35 cellular contexts compared by ENCODE assay signal in the genomic region with DNA sequence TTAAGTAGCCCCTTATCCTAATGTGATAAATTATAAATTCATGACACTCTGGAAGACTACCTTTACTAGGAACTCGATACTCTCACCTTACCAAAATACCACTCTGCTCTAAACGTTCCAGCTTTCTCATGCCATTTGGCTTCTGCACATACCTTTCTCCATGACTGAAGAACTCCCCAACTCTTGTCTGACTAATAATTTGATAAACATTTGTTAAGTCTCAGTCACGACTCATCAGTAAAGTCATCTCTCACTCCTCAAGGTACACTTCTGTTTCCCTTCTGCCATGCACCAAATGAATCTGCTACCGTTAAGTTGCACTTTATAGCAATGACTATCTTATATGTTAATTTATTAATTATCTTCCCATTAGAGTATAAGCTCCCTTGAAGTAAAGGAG.
"Had no signal": no experiment of that assay in that cellular context is flagged by ENCODE, and none has a peak within 500 bp of the region (broad histone marks: within the 10 kb centered on the region; RNA-seq: fewer than 3 reads in every experiment).

No MANE protein-coding gene starts in this region.

- H3K4me3 ChIP-seq: adrenal gland, ascending aorta, breast epithelium, gastroesophageal sphincter, heart right ventricle had no signal

- H3K9me3 ChIP-seq: adrenal gland, ascending aorta, breast epithelium, gastroesophageal sphincter had no signal

- H3K9me3 Mint-ChIP-seq: brain had no signal

- H3K4me1 Mint-ChIP-seq: activated CD4-positive, alpha-beta T cell treated with anti-CD3 and anti-CD28 coated beads for 36 hours; activated CD4-positive, alpha-beta T cell treated with anti-CD3 and anti-CD28 coated beads, Interleukin-2, amount 10 ng/mL, durations not matched to agents 24 days and 14 days; activated CD8-positive, alpha-beta memory T cell treated with anti-CD3 and anti-CD28 coated beads, Interleukin-2, amount 10 ng/mL, durations not matched to agents 7 days and 5 days; activated naive CD4-positive, alpha-beta T cell treated with anti-CD3 and anti-CD28 coated beads, Interleukin-2, amount 50 U/mL, for 24 hours; activated naive CD8-positive, alpha-beta T cell treated with anti-CD3 and anti-CD28 coated beads for 36 hours; activated naive CD8-positive, alpha-beta T cell treated with anti-CD3 and anti-CD28 coated beads, Interleukin-2, amount 50 U/mL, for 24 hours; brain; T-helper 17 cell had no signal

- H3K27ac Mint-ChIP-seq: activated CD4-positive, alpha-beta memory T cell treated with anti-CD3 and anti-CD28 coated beads for 36 hours; activated CD4-positive, alpha-beta T cell treated with anti-CD3 and anti-CD28 coated beads for 36 hours; activated CD4-positive, alpha-beta T cell treated with anti-CD3 and anti-CD28 coated beads, Interleukin-2, amount 10 ng/mL, durations not matched to agents 24 days and 14 days; activated CD8-positive, alpha-beta memory T cell treated with anti-CD3 and anti-CD28 coated beads, Interleukin-2, amount 10 ng/mL, durations not matched to agents 7 days and 5 days; activated CD8-positive, alpha-beta T cell treated with anti-CD3 and anti-CD28 coated beads, Interleukin-2, amount 10 ng/mL, durations not matched to agents 7 days and 5 days; activated naive CD4-positive, alpha-beta T cell treated with anti-CD3 and anti-CD28 coated beads for 36 hours; activated naive CD4-positive, alpha-beta T cell treated with anti-CD3 and anti-CD28 coated beads, Interleukin-2, amount 50 U/mL, for 24 hours; activated naive CD8-positive, alpha-beta T cell treated with anti-CD3 and anti-CD28 coated beads for 36 hours; activated naive CD8-positive, alpha-beta T cell treated with anti-CD3 and anti-CD28 coated beads, Interleukin-2, amount 50 U/mL, for 24 hours; activated T-helper 1 cell treated with anti-CD3 and anti-CD28 coated beads, Interleukin-12 subunit alpha, Interleukin-12 subunit beta, Interleukin-2, Interleukin-4 antibody, amounts not matched to agents 30 ng/mL and 10 ng/mL and 1 ng/mL, durations not matched to agents 14 hours and 24 hours and 36 hours; activated T-helper 2 cell treated with anti-CD3 and anti-CD28 coated beads, Interferon-gamma antibody, Interleukin-2, Interleukin-4, amounts not matched to agents 10 μg/mL and 5 μg/mL and 100 μg/mL, durations not matched to agents 14 hours and 24 hours and 36 hours; brain; effector memory CD8-positive, alpha-beta T cell; T-helper 17 cell; T-helper 2 cell treated with Interferon-gamma antibody and Interleukin-4, amounts not matched to agents 5 μg/mL and 100 μg/mL, for 36 hours had no signal

- H3K27me3 ChIP-seq: adrenal gland, ascending aorta, breast epithelium, gastroesophageal sphincter, heart right ventricle had no signal

- H3K36me3 Mint-ChIP-seq: activated CD4-positive, alpha-beta memory T cell treated with anti-CD3 and anti-CD28 coated beads for 36 hours; activated CD8-positive, alpha-beta memory T cell treated with anti-CD3 and anti-CD28 coated beads, Interleukin-2, amount 10 ng/mL, durations not matched to agents 7 days and 5 days; activated naive CD4-positive, alpha-beta T cell treated with anti-CD3 and anti-CD28 coated beads, Interleukin-2, amount 50 U/mL, for 24 hours; activated naive CD8-positive, alpha-beta T cell treated with anti-CD3 and anti-CD28 coated beads for 36 hours; brain had no signal

- H3K4me3 Mint-ChIP-seq: activated CD4-positive, alpha-beta memory T cell treated with anti-CD3 and anti-CD28 coated beads for 36 hours; activated CD4-positive, alpha-beta T cell treated with anti-CD3 and anti-CD28 coated beads for 36 hours; activated CD4-positive, alpha-beta T cell treated with anti-CD3 and anti-CD28 coated beads, Interleukin-2, amount 10 ng/mL, durations not matched to agents 24 days and 14 days; activated CD8-positive, alpha-beta memory T cell treated with anti-CD3 and anti-CD28 coated beads, Interleukin-2, amount 10 ng/mL, durations not matched to agents 7 days and 5 days; activated CD8-positive, alpha-beta T cell treated with anti-CD3 and anti-CD28 coated beads, Interleukin-2, amount 10 ng/mL, durations not matched to agents 7 days and 5 days; activated naive CD4-positive, alpha-beta T cell treated with anti-CD3 and anti-CD28 coated beads for 36 hours; activated naive CD4-positive, alpha-beta T cell treated with anti-CD3 and anti-CD28 coated beads, Interleukin-2, amount 50 U/mL, for 24 hours; activated naive CD8-positive, alpha-beta T cell treated with anti-CD3 and anti-CD28 coated beads for 36 hours; activated naive CD8-positive, alpha-beta T cell treated with anti-CD3 and anti-CD28 coated beads, Interleukin-2, amount 50 U/mL, for 24 hours; activated T-helper 1 cell treated with anti-CD3 and anti-CD28 coated beads, Interleukin-12 subunit alpha, Interleukin-12 subunit beta, Interleukin-2, Interleukin-4 antibody, amounts not matched to agents 30 ng/mL and 10 ng/mL and 1 ng/mL, durations not matched to agents 14 hours and 24 hours and 36 hours; brain; effector memory CD8-positive, alpha-beta T cell; T-helper 17 cell; T-helper 2 cell treated with Interferon-gamma antibody and Interleukin-4, amounts not matched to agents 5 μg/mL and 100 μg/mL, for 36 hours had no signal

- H3K27ac ChIP-seq: adrenal gland, ascending aorta, breast epithelium, epithelial cell of prostate, gastroesophageal sphincter, heart right ventricle had no signal

- FAIRE-seq: colon had no signal

- DNase-seq: activated CD4-positive, alpha-beta memory T cell treated with anti-CD3 and anti-CD28 coated beads for 36 hours; activated CD4-positive, alpha-beta T cell treated with anti-CD3 and anti-CD28 coated beads for 36 hours; activated CD4-positive, alpha-beta T cell treated with anti-CD3 and anti-CD28 coated beads, Interleukin-2, amount 10 ng/mL, durations not matched to agents 24 days and 14 days; activated CD4-positive, CD25-positive, alpha-beta regulatory T cell; activated CD4-positive, CD25-positive, alpha-beta regulatory T cell treated with anti-CD3 and anti-CD28 coated beads, Interleukin-2, amount 50 U/mL, for 72 hours; activated CD8-positive, alpha-beta memory T cell treated with anti-CD3 and anti-CD28 coated beads, Interleukin-2, amount 10 ng/mL, durations not matched to agents 7 days and 5 days; activated CD8-positive, alpha-beta memory T cell treated with anti-CD3 and anti-CD28 coated beads, Interleukin-2, amount 50 U/mL, for 4 hours; activated CD8-positive, alpha-beta T cell treated with anti-CD3 and anti-CD28 coated beads, Interleukin-2, amount 10 ng/mL, durations not matched to agents 7 days and 5 days; activated effector memory CD4-positive, alpha-beta T cell treated with anti-CD3 and anti-CD28 coated beads, Interleukin-2, amount 50 U/mL, for 16 hours; activated naive CD4-positive, alpha-beta T cell treated with anti-CD3 and anti-CD28 coated beads for 36 hours; activated naive CD8-positive, alpha-beta T cell treated with anti-CD3 and anti-CD28 coated beads for 36 hours; activated naive CD8-positive, alpha-beta T cell treated with anti-CD3 and anti-CD28 coated beads, Interleukin-2, amount 50 U/mL, for 24 hours; activated T-cell treated with anti-CD3 and anti-CD28 coated beads, Interleukin-2, amount 50 U/mL, for 1 hour; activated T-cell treated with anti-CD3 and anti-CD28 coated beads, Interleukin-2, amount 50 U/mL, for 48 hours; adrenal gland; cortex of kidney; dermis blood vessel endothelial cell; effector CD4-positive, alpha-beta T cell; effector memory CD8-positive, alpha-beta T cell; foreskin melanocyte; heart right ventricle; T-helper 1 cell; T-helper 17 cell; T1000 had no signal

- H3K36me3 ChIP-seq: adrenal gland, ascending aorta, breast epithelium, gastroesophageal sphincter, heart right ventricle had no signal

- ATAC-seq: activated CD4-positive, alpha-beta T cell treated with anti-CD3 and anti-CD28 coated beads for 36 hours; activated CD8-positive, alpha-beta memory T cell treated with anti-CD3 and anti-CD28 coated beads, Interleukin-2, amount 10 ng/mL, durations not matched to agents 7 days and 5 days; activated CD8-positive, alpha-beta T cell treated with anti-CD3 and anti-CD28 coated beads, Interleukin-2, amount 10 ng/mL, durations not matched to agents 7 days and 5 days; activated naive CD8-positive, alpha-beta T cell treated with anti-CD3 and anti-CD28 coated beads, Interleukin-2, amount 50 U/mL, for 24 hours; effector memory CD8-positive, alpha-beta T cell; esophagus mucosa; gastroesophageal sphincter; heart right ventricle; T-helper 17 cell had no signal

- H3K27me3 Mint-ChIP-seq: activated CD4-positive, alpha-beta memory T cell treated with anti-CD3 and anti-CD28 coated beads for 36 hours; activated CD4-positive, alpha-beta T cell treated with anti-CD3 and anti-CD28 coated beads for 36 hours; activated CD4-positive, alpha-beta T cell treated with anti-CD3 and anti-CD28 coated beads, Interleukin-2, amount 10 ng/mL, durations not matched to agents 24 days and 14 days; activated CD8-positive, alpha-beta memory T cell treated with anti-CD3 and anti-CD28 coated beads, Interleukin-2, amount 10 ng/mL, durations not matched to agents 7 days and 5 days; activated naive CD4-positive, alpha-beta T cell treated with anti-CD3 and anti-CD28 coated beads, Interleukin-2, amount 50 U/mL, for 24 hours; activated naive CD8-positive, alpha-beta T cell treated with anti-CD3 and anti-CD28 coated beads for 36 hours; activated naive CD8-positive, alpha-beta T cell treated with anti-CD3 and anti-CD28 coated beads, Interleukin-2, amount 50 U/mL, for 24 hours; effector memory CD8-positive, alpha-beta T cell; T-helper 17 cell had no signal

- H3K4me1 ChIP-seq: adrenal gland, ascending aorta, breast epithelium, gastroesophageal sphincter, heart right ventricle had no signal
